ENCODE assay signal across 8 cellular contexts in the genomic region with DNA sequence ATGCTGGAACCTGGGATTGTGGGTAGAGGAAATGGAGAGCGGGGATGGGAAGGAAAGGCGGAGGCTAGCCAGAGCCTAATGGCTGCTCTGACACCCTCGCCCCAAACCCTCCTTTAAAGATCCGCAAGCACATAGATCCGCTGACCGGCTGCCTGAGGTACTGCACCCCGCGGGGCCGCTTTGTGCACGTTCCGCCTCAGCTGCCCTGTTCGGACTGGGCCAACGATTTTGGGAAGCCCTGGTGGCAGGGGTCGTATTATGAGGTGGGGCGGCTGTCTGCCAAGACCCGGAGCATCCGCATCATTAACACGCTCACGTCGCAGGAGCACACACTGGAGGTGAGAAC. TPM values are rescaled to one million over a fixed set of nuclear protein-coding genes. Genes with fewer than 3 reads are reported as not detected.
DNase-seq lines count a peak whose midpoint lies in the region; ATAC-seq, FAIRE-seq and TF ChIP-seq lines count a peak whose summit lies in the region.

No MANE protein-coding gene starts in this region.

- ATAC-seq in pancreas (peak; percentile 17 to 37 (median 25)), GM21360 (IDR thresholded peaks at IDR 0.05; ENCODE audit: unreplicated experiment) (no peak), GM18870 (IDR thresholded peaks at IDR 0.05; ENCODE audit: unreplicated experiment) (no peak)

- H3K36me3 ChIP-seq in HUES64 (ENCODE audit: insufficient read depth, low read length) (peaks cover 9% of the 10 kb centered on the region; the same call in 1 of the 2 replicates), pancreas (no peaks in the 10 kb centered on the region)

- no peaks in the 10 kb centered on the region for H3K9me3 ChIP-seq in HUES64 (ENCODE audit: insufficient read depth, low read depth, low read length)
- no peaks in the 10 kb centered on the region for H3K9me3 ChIP-seq in pancreas

- H3K4me3 ChIP-seq in HUES64 (ENCODE audit: low read length) = peak overlapping the region; percentile 72
- peak overlapping the region; percentile 82 for H3K4me3 ChIP-seq in fibroblast of villous mesenchyme (ENCODE audit: low read depth, low read length)
- H3K4me3 ChIP-seq in pancreas = peak overlapping the region; percentile 41 to 82 (median 59)

- peak overlapping the region; percentile 90 for H3K27ac ChIP-seq in HUES64 (ENCODE audit: low read depth, low read length)
- peak overlapping the region; percentile 75 to 80 (median 77) for H3K27ac ChIP-seq in pancreas

- peaks cover 18% of the 10 kb centered on the region for H3K4me1 ChIP-seq in HUES64 (ENCODE audit: insufficient read depth, low read length)
- peaks cover 0 to 17% (median 9%) of the 10 kb centered on the region in 3 donors for H3K4me1 ChIP-seq in pancreas

- intact Hi-C loops in pancreas (cut with DNase I) = loop anchor here in 1 of 3 donors (10.0 kb wide), 1 partner anchor 114 kb away; no protein-coding TSS in a partner anchor

- DNase-seq in COLO668 (lab: John Stamatoyannopoulos, UW; ENCODE audit: unreplicated experiment) = peak; percentile 47
- peak; percentile 50 for DNase-seq in activated CD4-positive, alpha-beta T cell treated with anti-CD3 and anti-CD28 coated beads for 1 hour
- peak; percentile 42 for DNase-seq in fibroblast of villous mesenchyme (ENCODE audit: low read depth)
- DNase-seq in pancreas = peak; percentile 51 to 84 (median 68)
- no peak for DNase-seq in NK-92 (lab: John Stamatoyannopoulos, UW; ENCODE audit: unreplicated experiment)

- H3K9ac ChIP-seq in HUES64 (ENCODE audit: low read depth, low read length) = peak overlapping the region; percentile 95

- peaks cover 32% of the 10 kb centered on the region for H3K27me3 ChIP-seq in HUES64 (ENCODE audit: insufficient read depth, low read length)
- no peaks in the 10 kb centered on the region for H3K27me3 ChIP-seq in pancreas

- 7% methylated on average over 20 of the region's 20 CpGs for WGBS in HUES64
- 8 to 16% methylated on average over 20 of the region's 20 CpGs for WGBS in pancreas, 2 donors

- no peak for FAIRE-seq in pancreas (lab: Jason Lieb, UNC)

- TF ChIP-seq CTCF in fibroblast of villous mesenchyme (IDR thresholded peaks at IDR 0.05; ENCODE audit: insufficient read depth, low read depth, low read length) = peak; percentile 41
- peak in 3 of 4 donors; percentile 20 to 48 (median 21) for TF ChIP-seq CTCF in pancreas (IDR thresholded peaks at IDR 0.05)

RNA-seq across cellular contexts. Expression of a gene that starts 0.7 kb away (rescaled TPM):
- polyA plus RNA-seq in HUES64 (2013, experiment 1 of 2) = 12.3 TPM
- 8.8 TPM for polyA plus RNA-seq in HUES64 (2013, experiment 2 of 2)
- total RNA-seq in fibroblast of villous mesenchyme (6.4 and 11.2 TPM in 2 replicates), pancreas (10 to 100 TPM in 1 of 6 donors, 1 to 10 TPM in 5; 5.0 to 10.5 (median 8.4) TPM)
- polyA plus RNA-seq in pancreas = 1 to 10 TPM; 4.9 to 8.5 TPM

RNA-seq across cellular contexts. Expression of a gene that starts 1.1 kb away (rescaled TPM):
- polyA plus RNA-seq in HUES64 (2013, experiment 1 of 2) = 49.8 TPM
- polyA plus RNA-seq in HUES64 (2013, experiment 2 of 2) = 47.3 TPM
- total RNA-seq in fibroblast of villous mesenchyme (55.3 and 73.1 TPM in 2 replicates), pancreas (10 to 100 TPM; 20.1 to 29.6 (median 26.6) TPM)
- 10 to 100 TPM; 75.7 to 87.2 TPM for polyA plus RNA-seq in pancreas

RNA-seq across cellular contexts. Expression of a gene that starts 3.6 kb away (rescaled TPM):
- polyA plus RNA-seq in HUES64 (2013, experiment 1 of 2) = 11.1 TPM
- polyA plus RNA-seq in HUES64 (2013, experiment 2 of 2) = 13.9 TPM
- total RNA-seq in fibroblast of villous mesenchyme = 0.43 and 1.3 TPM in 2 replicates
- total RNA-seq in pancreas = 1 to 10 TPM; 2.1 to 4.2 (median 2.4) TPM
- 10 to 100 TPM; 21.6 to 28.5 TPM for polyA plus RNA-seq in pancreas

RNA-seq across cellular contexts. Expression of a gene that starts 24.4 kb away (rescaled TPM):
- polyA plus RNA-seq in HUES64 (2013, experiment 1 of 2) = 9.3 TPM
- 10.8 TPM for polyA plus RNA-seq in HUES64 (2013, experiment 2 of 2)
- total RNA-seq in fibroblast of villous mesenchyme (3.0 and 5.8 TPM in 2 replicates), pancreas (10 to 100 TPM; 14.9 to 23.7 (median 17.3) TPM)
- polyA plus RNA-seq in pancreas = 10 to 100 TPM in 1 of 2 donors, 1 to 10 TPM in 1; 8.9 to 15.3 TPM

RNA-seq across cellular contexts. Expression of a gene that starts 30.1 kb away (rescaled TPM):
- polyA plus RNA-seq in HUES64 (2013, experiment 1 of 2) = 23.9 TPM
- 24.9 TPM for polyA plus RNA-seq in HUES64 (2013, experiment 2 of 2)
- total RNA-seq in fibroblast of villous mesenchyme = 103 and 111 TPM in 2 replicates
- total RNA-seq in pancreas = 100 to 1,000 TPM in 1 of 6 donors, 10 to 100 TPM in 5; 35.9 to 101 (median 43.1) TPM
- polyA plus RNA-seq in pancreas = 100 to 1,000 TPM; 117 to 143 TPM

Comparison
In these comparisons a context has a peak if more than half of its experiments do, and no peak if none do; other contexts are left out.
1. ATAC-seq: peak in pancreas (4 of 4); none in GM21360 (single experiment) and GM18870 (single experiment).
2. Peak in every context shown above with its lines, with median percentiles within 50 percentile points of each other: H3K4me3 ChIP-seq.